ENCODE assay signal across 14 cellular contexts in genomic region chr3:128532007-128532983, GRCh38. TPM values are rescaled to one million over a fixed set of nuclear protein-coding genes. Genes with fewer than 3 reads are reported as not detected.
"Had no signal": no experiment of that assay in that cellular context is flagged by ENCODE, and none has a peak within 500 bp of the region (broad histone marks: within the 10 kb centered on the region; RNA-seq: fewer than 3 reads in every experiment).

No MANE protein-coding gene starts in this region.

- H3K4me3 ChIP-seq: heart right ventricle, ovary, testis had no signal

- H3K4me3 Mint-ChIP-seq: activated CD4-positive, alpha-beta memory T cell treated with anti-CD3 and anti-CD28 coated beads for 36 hours; activated naive CD8-positive, alpha-beta T cell treated with anti-CD3 and anti-CD28 coated beads, Interleukin-2, amount 50 U/mL, for 24 hours; activated T-helper 1 cell treated with anti-CD3 and anti-CD28 coated beads, Interleukin-12 subunit alpha, Interleukin-12 subunit beta, Interleukin-2, Interleukin-4 antibody, amounts not matched to agents 30 ng/mL and 10 ng/mL and 1 ng/mL, durations not matched to agents 14 hours and 24 hours and 36 hours; stimulated activated naive CD8-positive, alpha-beta T cell treated with anti-CD3 and anti-CD28 coated beads, Interleukin-15, Interleukin-2, amounts not matched to agents 100 ng/mL and 50 ng/mL, for 24 hours; T-helper 17 cell had no signal

- H3K4me1 Mint-ChIP-seq: activated naive CD8-positive, alpha-beta T cell treated with anti-CD3 and anti-CD28 coated beads, Interleukin-2, amount 50 U/mL, for 24 hours; T-helper 17 cell had no signal

- H3K27ac ChIP-seq: heart right ventricle, ovary, testis had no signal

- H3K4me1 ChIP-seq: testis had no signal

- H3K27me3 ChIP-seq: ovary, testis had no signal

- H3K9me3 ChIP-seq: ovary, testis had no signal

- H3K36me3 Mint-ChIP-seq: activated CD4-positive, alpha-beta memory T cell treated with anti-CD3 and anti-CD28 coated beads for 36 hours had no signal

- DNase-seq: activated CD4-positive, alpha-beta memory T cell treated with anti-CD3 and anti-CD28 coated beads for 36 hours; activated CD4-positive, alpha-beta T cell treated with anti-CD3 and anti-CD28 coated beads for 1 hour; activated naive CD4-positive, alpha-beta T cell treated with Interleukin-2 at 50 U/mL for 16 hours; activated naive CD8-positive, alpha-beta T cell treated with anti-CD3 and anti-CD28 coated beads, Interleukin-2, amount 50 U/mL, for 24 hours; heart right ventricle; islet precursor cell; left ventricle myocardium superior; mesenchymal stem cell; ovary; stimulated activated CD4-positive, alpha-beta T cell treated with anti-CD3 and anti-CD28 coated beads, Interleukin-4, amount 100 ng/mL, for 1 hour; T-helper 17 cell; testis had no signal

- H3K36me3 ChIP-seq: heart right ventricle, ovary had no signal

- H3K9me3 Mint-ChIP-seq: activated CD4-positive, alpha-beta memory T cell treated with anti-CD3 and anti-CD28 coated beads for 36 hours; activated naive CD8-positive, alpha-beta T cell treated with anti-CD3 and anti-CD28 coated beads, Interleukin-2, amount 50 U/mL, for 24 hours; activated T-helper 1 cell treated with anti-CD3 and anti-CD28 coated beads, Interleukin-12 subunit alpha, Interleukin-12 subunit beta, Interleukin-2, Interleukin-4 antibody, amounts not matched to agents 30 ng/mL and 10 ng/mL and 1 ng/mL, durations not matched to agents 14 hours and 24 hours and 36 hours; stimulated activated naive CD8-positive, alpha-beta T cell treated with anti-CD3 and anti-CD28 coated beads, Interleukin-15, Interleukin-2, amounts not matched to agents 100 ng/mL and 50 ng/mL, for 24 hours had no signal

- H3K27ac Mint-ChIP-seq: activated CD4-positive, alpha-beta memory T cell treated with anti-CD3 and anti-CD28 coated beads for 36 hours; activated naive CD8-positive, alpha-beta T cell treated with anti-CD3 and anti-CD28 coated beads, Interleukin-2, amount 50 U/mL, for 24 hours; activated T-helper 1 cell treated with anti-CD3 and anti-CD28 coated beads, Interleukin-12 subunit alpha, Interleukin-12 subunit beta, Interleukin-2, Interleukin-4 antibody, amounts not matched to agents 30 ng/mL and 10 ng/mL and 1 ng/mL, durations not matched to agents 14 hours and 24 hours and 36 hours; stimulated activated naive CD8-positive, alpha-beta T cell treated with anti-CD3 and anti-CD28 coated beads, Interleukin-15, Interleukin-2, amounts not matched to agents 100 ng/mL and 50 ng/mL, for 24 hours; T-helper 17 cell had no signal

- ATAC-seq: activated naive CD8-positive, alpha-beta T cell treated with anti-CD3 and anti-CD28 coated beads, Interleukin-2, amount 50 U/mL, for 24 hours; left ventricle myocardium superior; T-helper 17 cell had no signal

RNA-seq across cellular contexts. Expression of gene GATA2, which starts 39.3 kb away (rescaled TPM):
- total RNA-seq: activated CD4-positive, alpha-beta memory T cell treated with anti-CD3 and anti-CD28 coated beads for 36 hours had no signal
